In the genomic region with DNA sequence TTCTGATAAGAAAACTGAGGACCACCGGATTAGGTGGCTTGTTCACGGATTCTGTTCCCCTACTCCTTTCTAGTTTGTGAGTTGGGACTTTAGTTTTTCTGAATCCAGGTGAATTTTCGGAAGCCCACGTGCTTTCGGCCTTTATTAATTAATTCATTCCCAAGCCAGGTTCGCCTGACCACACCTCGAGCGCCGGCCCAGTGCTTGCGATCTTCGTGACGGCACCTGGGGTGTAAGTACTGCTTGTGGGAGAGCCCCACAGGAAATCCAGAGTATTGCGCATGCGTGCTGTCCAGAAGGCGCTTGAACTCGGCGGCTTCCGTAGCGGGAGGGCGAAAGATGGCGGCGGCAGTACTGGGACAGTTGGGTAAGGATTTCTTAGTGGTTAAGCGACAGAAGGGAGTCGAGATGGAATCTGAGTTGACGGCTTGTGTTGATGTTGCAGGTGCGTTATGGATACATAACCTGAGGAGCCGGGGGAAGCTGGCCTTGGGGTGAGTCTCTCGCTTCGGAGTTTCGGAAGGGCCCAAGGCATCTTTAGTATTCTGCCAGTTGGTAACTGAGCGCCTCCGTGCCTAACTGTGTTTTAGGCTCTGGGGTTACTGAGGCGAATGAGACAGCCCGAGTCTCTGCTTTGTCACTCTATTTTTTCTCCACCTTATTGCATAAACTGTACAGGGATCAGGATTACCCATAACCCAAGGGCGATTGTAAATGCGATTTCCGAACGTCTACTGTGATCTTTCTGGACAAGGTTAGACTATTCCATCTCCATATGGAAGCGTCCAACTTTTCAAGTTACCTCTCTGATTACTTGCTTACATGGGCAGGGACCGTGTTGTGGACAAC, we compare ENCODE assay signal across 8 cellular contexts. TPM values are rescaled to one million over a fixed set of nuclear protein-coding genes. Genes with fewer than 3 reads are reported as not detected.
DNase-seq lines count a peak whose midpoint lies in the region; ATAC-seq and TF ChIP-seq lines count a peak whose summit lies in the region.

A gene (plus strand): TSS at position 302 of the 849 bp plus-strand sequence. CDS start 38 bp downstream, at position 340.

- H3K36me3 ChIP-seq in suprapubic skin: no peaks in the 10 kb centered on the region

- H3K9me3 ChIP-seq in suprapubic skin: no peaks in the 10 kb centered on the region

- no peaks in the 10 kb centered on the region for H3K27me3 ChIP-seq in suprapubic skin

- peak within 1 kb of the TSS; percentile 67 for H3K4me3 ChIP-seq in GM08714 (ENCODE audit: low read length)
- H3K4me3 ChIP-seq in suprapubic skin: peak within 1 kb of the TSS; percentile 60

- H3K27ac Mint-ChIP-seq in activated naive CD4-positive, alpha-beta T cell treated with anti-CD3 and anti-CD28 coated beads, Interleukin-2, amount 50 U/mL, for 72 hours: peak within 1 kb of the TSS; percentile 96 to 99

- peaks cover 0 to 19% of the 10 kb centered on the region in 2 donors for H3K36me3 Mint-ChIP-seq in activated naive CD4-positive, alpha-beta T cell treated with anti-CD3 and anti-CD28 coated beads, Interleukin-2, amount 50 U/mL, for 72 hours

- no peak for TF ChIP-seq CTCF in suprapubic skin (IDR thresholded peaks at IDR 0.05)

- peak in 1 of 2 donors; percentile 59 for TF ChIP-seq POLR2A in suprapubic skin (IDR thresholded peaks at IDR 0.05)

- peaks cover 52% of the 10 kb centered on the region for H3K4me1 ChIP-seq in suprapubic skin

- ATAC-seq in HG02610 (IDR thresholded peaks at IDR 0.05; ENCODE audit: unreplicated experiment): peak; percentile 44
- ATAC-seq in activated naive CD4-positive, alpha-beta T cell treated with anti-CD3 and anti-CD28 coated beads, Interleukin-2, amount 50 U/mL, for 72 hours: peak; percentile 64 to 65

- no peaks in the 10 kb centered on the region for H3K9me3 Mint-ChIP-seq in activated naive CD4-positive, alpha-beta T cell treated with anti-CD3 and anti-CD28 coated beads, Interleukin-2, amount 50 U/mL, for 72 hours

- no peak for TF ChIP-seq EP300 in suprapubic skin (IDR thresholded peaks at IDR 0.05)

- WGBS in suprapubic skin: 2% methylated on average over 39 of the region's 40 CpGs

- DNase-seq in NCI-H1105 (lab: John Stamatoyannopoulos, UW): peak; percentile 52
- DNase-seq in SKM-1 (lab: John Stamatoyannopoulos, UW; ENCODE audit: unreplicated experiment): peak; percentile 86
- DNase-seq in activated naive CD4-positive, alpha-beta T cell treated with anti-CD3 and anti-CD28 coated beads, Interleukin-2, amount 50 U/mL, for 72 hours (ENCODE audit: low spot score in 2 of 2): peak; percentile 92 to 95
- peak; percentile 96 for DNase-seq in glomerular visceral epithelial cell (ENCODE audit: extremely low spot score)
- peak; percentile 88 for DNase-seq in occipital lobe (lab: John Stamatoyannopoulos, UW)
- DNase-seq in suprapubic skin (ENCODE audit: low spot score in 2 of 2): peak; percentile 95 to 96

- peak within 1 kb of the TSS; percentile 77 for H3K27ac ChIP-seq in suprapubic skin

RNA-seq across cellular contexts. Expression of the gene that starts here (rescaled TPM):
- 100 to 1,000 TPM in 1 of 2 donors, 10 to 100 TPM in 1; 80.1 to 120 TPM for total RNA-seq in activated naive CD4-positive, alpha-beta T cell treated with anti-CD3 and anti-CD28 coated beads, Interleukin-2, amount 50 U/mL, for 72 hours
- total RNA-seq in occipital lobe (42.1 TPM), suprapubic skin (10 to 100 TPM; 12.2 to 30.2 (median 21.7) TPM)

Comparison
In these comparisons a context has a peak if more than half of its experiments do, and no peak if none do; other contexts are left out.
1. Peak in every context shown above with its lines: DNase-seq, ATAC-seq, H3K4me3 ChIP-seq and H3K27ac ChIP-seq.